ENCODE assay signal across 31 cellular contexts in genomic region chr2:14743883-14744282, GRCh38.
"Had no signal": no experiment of that assay in that cellular context is flagged by ENCODE, and none has a peak within 500 bp of the region (broad histone marks: within the 10 kb centered on the region; RNA-seq: fewer than 3 reads in every experiment).

No MANE protein-coding gene starts in this region.

- H3K4me3 ChIP-seq: adrenal gland, breast epithelium, coronary artery, dorsolateral prefrontal cortex, esophagus squamous epithelium, heart left ventricle had no signal

- H3K36me3 ChIP-seq: adrenal gland, breast epithelium, esophagus squamous epithelium, heart left ventricle had no signal

- H3K4me1 Mint-ChIP-seq: activated CD4-positive, alpha-beta memory T cell treated with anti-CD3 and anti-CD28 coated beads, Interleukin-2, amount 10 ng/mL, durations not matched to agents 7 days and 5 days; activated CD4-positive, alpha-beta T cell treated with anti-CD3 and anti-CD28 coated beads, Interleukin-2, amount 10 ng/mL, durations not matched to agents 7 days and 5 days; activated naive CD4-positive, alpha-beta T cell treated with anti-CD3 and anti-CD28 coated beads, Interleukin-2, amount 50 U/mL, for 24 hours; activated naive CD8-positive, alpha-beta T cell treated with anti-CD3 and anti-CD28 coated beads for 36 hours; activated naive CD8-positive, alpha-beta T cell treated with anti-CD3 and anti-CD28 coated beads, Interleukin-2, amount 50 U/mL, for 24 hours; activated T-helper 17 cell treated with anti-CD3 and anti-CD28 coated beads, Interleukin-2, amount 50 U/mL, for 72 hours; brain; central memory CD8-positive, alpha-beta T cell; endodermal cell; WTC11 had no signal

- DNase-seq: activated CD4-positive, alpha-beta memory T cell treated with anti-CD3 and anti-CD28 coated beads, Interleukin-2, amount 10 ng/mL, durations not matched to agents 7 days and 5 days; activated CD4-positive, alpha-beta T cell treated with anti-CD3 and anti-CD28 coated beads for 1 hour; activated CD4-positive, alpha-beta T cell treated with anti-CD3 and anti-CD28 coated beads for 4 hours; activated CD4-positive, alpha-beta T cell treated with anti-CD3 and anti-CD28 coated beads, Interleukin-2, amount 10 ng/mL, durations not matched to agents 7 days and 5 days; activated CD4-positive, alpha-beta T cell treated with anti-CD3 and anti-CD28 coated beads, Interleukin-2, amount 50 U/mL, for 4 hours; activated effector memory CD4-positive, alpha-beta T cell treated with Interleukin-2 at 50 U/mL for 16 hours; activated gamma-delta T cell treated with Interleukin-2 at 50 U/mL for 16 hours; activated naive CD4-positive, alpha-beta T cell treated with Interleukin-2 at 50 U/mL for 16 hours; activated naive CD8-positive, alpha-beta T cell treated with anti-CD3 and anti-CD28 coated beads for 36 hours; activated naive CD8-positive, alpha-beta T cell treated with anti-CD3 and anti-CD28 coated beads, Interleukin-2, amount 50 U/mL, for 24 hours; activated T-cell treated with anti-CD3 and anti-CD28 coated beads, Interleukin-2, amount 50 U/mL, for 4 hours; adrenal gland; amygdala; aorta; dorsolateral prefrontal cortex; effector memory CD4-positive, alpha-beta T cell; endodermal cell; erythroblast; esophagus squamous epithelium; glutamatergic neuron; heart left ventricle; T-helper 2 cell had no signal

- H3K36me3 Mint-ChIP-seq: activated naive CD4-positive, alpha-beta T cell treated with anti-CD3 and anti-CD28 coated beads, Interleukin-2, amount 50 U/mL, for 24 hours; activated naive CD8-positive, alpha-beta T cell treated with anti-CD3 and anti-CD28 coated beads for 36 hours; brain; WTC11 had no signal

- H3K27ac Mint-ChIP-seq: activated CD4-positive, alpha-beta memory T cell treated with anti-CD3 and anti-CD28 coated beads, Interleukin-2, amount 10 ng/mL, durations not matched to agents 7 days and 5 days; activated CD4-positive, alpha-beta T cell treated with anti-CD3 and anti-CD28 coated beads, Interleukin-2, amount 10 ng/mL, durations not matched to agents 7 days and 5 days; activated naive CD4-positive, alpha-beta T cell treated with anti-CD3 and anti-CD28 coated beads, Interleukin-2, amount 50 U/mL, for 24 hours; activated naive CD8-positive, alpha-beta T cell treated with anti-CD3 and anti-CD28 coated beads for 36 hours; activated naive CD8-positive, alpha-beta T cell treated with anti-CD3 and anti-CD28 coated beads, Interleukin-2, amount 50 U/mL, for 24 hours; activated T-helper 17 cell treated with anti-CD3 and anti-CD28 coated beads, Interleukin-2, amount 50 U/mL, for 72 hours; brain; dendritic cell treated with granulocyte-macrophage colony-stimulating factor and Interleukin-4, amounts not matched to agents 40 ng/mL and 50 ng/mL, for 4 days; endodermal cell; WTC11 had no signal

- H3K27ac ChIP-seq: adrenal gland, breast epithelium, coronary artery, dorsolateral prefrontal cortex, esophagus squamous epithelium, heart left ventricle, VCaP had no signal

- H3K27me3 Mint-ChIP-seq: activated CD4-positive, alpha-beta memory T cell treated with anti-CD3 and anti-CD28 coated beads, Interleukin-2, amount 10 ng/mL, durations not matched to agents 7 days and 5 days; activated CD4-positive, alpha-beta T cell treated with anti-CD3 and anti-CD28 coated beads, Interleukin-2, amount 10 ng/mL, durations not matched to agents 7 days and 5 days; activated naive CD8-positive, alpha-beta T cell treated with anti-CD3 and anti-CD28 coated beads for 36 hours; activated naive CD8-positive, alpha-beta T cell treated with anti-CD3 and anti-CD28 coated beads, Interleukin-2, amount 50 U/mL, for 24 hours; activated T-helper 17 cell treated with anti-CD3 and anti-CD28 coated beads, Interleukin-2, amount 50 U/mL, for 72 hours; central memory CD8-positive, alpha-beta T cell; dendritic cell treated with granulocyte-macrophage colony-stimulating factor and Interleukin-4, amounts not matched to agents 40 ng/mL and 50 ng/mL, for 4 days had no signal

- H3K4me3 Mint-ChIP-seq: activated CD4-positive, alpha-beta memory T cell treated with anti-CD3 and anti-CD28 coated beads, Interleukin-2, amount 10 ng/mL, durations not matched to agents 7 days and 5 days; activated CD4-positive, alpha-beta T cell treated with anti-CD3 and anti-CD28 coated beads, Interleukin-2, amount 10 ng/mL, durations not matched to agents 7 days and 5 days; activated naive CD4-positive, alpha-beta T cell treated with anti-CD3 and anti-CD28 coated beads, Interleukin-2, amount 50 U/mL, for 24 hours; activated naive CD8-positive, alpha-beta T cell treated with anti-CD3 and anti-CD28 coated beads for 36 hours; activated naive CD8-positive, alpha-beta T cell treated with anti-CD3 and anti-CD28 coated beads, Interleukin-2, amount 50 U/mL, for 24 hours; activated T-cell treated with anti-CD3 and anti-CD28 coated beads, Interleukin-2, amount 50 U/mL, for 4 hours; activated T-helper 17 cell treated with anti-CD3 and anti-CD28 coated beads, Interleukin-2, amount 50 U/mL, for 72 hours; brain; central memory CD8-positive, alpha-beta T cell; dendritic cell treated with granulocyte-macrophage colony-stimulating factor and Interleukin-4, amounts not matched to agents 40 ng/mL and 50 ng/mL, for 4 days; endodermal cell; WTC11 had no signal

- H3K9me3 Mint-ChIP-seq: activated CD4-positive, alpha-beta T cell treated with anti-CD3 and anti-CD28 coated beads, Interleukin-2, amount 10 ng/mL, durations not matched to agents 7 days and 5 days; activated naive CD4-positive, alpha-beta T cell treated with anti-CD3 and anti-CD28 coated beads, Interleukin-2, amount 50 U/mL, for 24 hours; activated T-cell treated with anti-CD3 and anti-CD28 coated beads, Interleukin-2, amount 50 U/mL, for 4 hours; activated T-helper 17 cell treated with anti-CD3 and anti-CD28 coated beads, Interleukin-2, amount 50 U/mL, for 72 hours; brain; central memory CD8-positive, alpha-beta T cell; endodermal cell had no signal

- H3K4me1 ChIP-seq: adrenal gland, breast epithelium, heart left ventricle had no signal

- H3K27me3 ChIP-seq: adrenal gland, breast epithelium, dorsolateral prefrontal cortex, esophagus squamous epithelium, heart left ventricle had no signal

- H3K9me3 ChIP-seq: adrenal gland, breast epithelium, esophagus squamous epithelium had no signal

- ATAC-seq: activated naive CD8-positive, alpha-beta T cell treated with anti-CD3 and anti-CD28 coated beads, Interleukin-2, amount 50 U/mL, for 24 hours; activated T-cell treated with anti-CD3 and anti-CD28 coated beads, Interleukin-2, amount 50 U/mL, for 4 hours; activated T-helper 17 cell treated with anti-CD3 and anti-CD28 coated beads, Interleukin-2, amount 50 U/mL, for 72 hours; heart left ventricle; WTC11 had no signal
